In the genomic region with DNA sequence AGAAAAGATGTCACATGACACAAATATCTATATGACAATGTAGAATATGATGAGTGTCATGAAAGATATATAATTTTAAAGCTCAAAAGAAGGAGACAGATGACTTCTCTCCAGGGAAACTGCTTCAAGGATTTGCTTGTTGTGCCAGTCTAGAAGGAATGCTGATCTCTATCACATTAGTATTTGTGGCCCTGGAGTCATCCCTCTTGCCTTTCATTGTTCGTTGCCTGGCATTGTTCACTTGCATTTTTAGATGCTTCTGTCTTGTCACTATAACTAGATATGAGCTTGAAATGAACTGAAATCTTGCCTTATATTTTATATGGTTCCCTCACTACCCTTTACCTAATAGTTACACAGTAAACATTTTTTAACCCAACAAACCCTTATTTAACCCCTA, we compare ENCODE assay signal across 8 cellular contexts.
"Had no signal": no experiment of that assay in that cellular context is flagged by ENCODE, and none has a peak within 500 bp of the region (broad histone marks: within the 10 kb centered on the region; RNA-seq: fewer than 3 reads in every experiment).

No MANE protein-coding gene starts in this region.

- H3K36me3 ChIP-seq: HAP-1 had no signal

- H3K27ac ChIP-seq: GM23248 had no signal

- H3K4me3 ChIP-seq: GM23248, HAP-1 had no signal

- H3K9ac ChIP-seq: GM23248 had no signal

- DNase-seq: GM23248, GOT3, H7, HFFc6, IMR-90, KBM-7 had no signal

- H3K9me3 Mint-ChIP-seq: HFFc6 had no signal

- H3K27ac Mint-ChIP-seq: HFFc6 had no signal

- ATAC-seq: HCT116 had no signal

- H3K9me3 ChIP-seq: HAP-1 had no signal

- H3K4me3 Mint-ChIP-seq: HFFc6 had no signal
